1 cellular context compared by ENCODE assay signal in the genomic region with DNA sequence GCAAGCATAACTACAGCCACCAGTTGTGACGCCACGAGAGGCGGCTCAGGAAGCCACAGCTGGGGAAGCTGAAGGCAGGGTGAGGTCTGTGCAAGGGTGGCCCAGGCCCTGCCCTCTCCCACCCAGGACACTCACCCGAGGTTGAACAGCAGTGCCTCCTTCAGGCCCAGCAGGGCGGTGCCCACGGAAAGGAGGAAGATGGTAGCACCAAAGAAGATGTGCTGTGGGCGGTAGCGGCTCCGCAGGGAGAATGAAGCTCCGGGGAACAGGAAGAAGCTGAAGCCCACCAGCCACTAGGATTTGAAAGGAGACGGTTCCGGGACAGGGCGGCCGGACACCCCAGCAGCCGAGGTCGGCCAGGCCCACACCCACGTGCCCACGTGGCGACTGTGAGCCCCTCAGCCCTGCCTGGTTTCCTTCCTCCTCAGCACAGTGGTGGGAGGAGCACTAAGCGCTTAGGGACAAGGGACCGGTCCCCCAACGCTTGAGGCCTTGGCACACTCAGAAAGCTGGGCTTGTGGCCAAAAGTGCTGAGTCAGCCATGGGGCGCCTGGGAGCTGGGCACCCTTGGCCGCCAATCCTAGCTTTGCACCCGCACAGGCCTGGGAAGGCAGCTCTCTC.
TF ChIP-seq lines count a peak whose summit lies in the region.

No MANE protein-coding gene starts in this region.

TF ChIP-seq in K562, 482 proteins besides CTCF, POLR2A, EP300 and RAD21:
- TF ChIP-seq, protein P1, sequence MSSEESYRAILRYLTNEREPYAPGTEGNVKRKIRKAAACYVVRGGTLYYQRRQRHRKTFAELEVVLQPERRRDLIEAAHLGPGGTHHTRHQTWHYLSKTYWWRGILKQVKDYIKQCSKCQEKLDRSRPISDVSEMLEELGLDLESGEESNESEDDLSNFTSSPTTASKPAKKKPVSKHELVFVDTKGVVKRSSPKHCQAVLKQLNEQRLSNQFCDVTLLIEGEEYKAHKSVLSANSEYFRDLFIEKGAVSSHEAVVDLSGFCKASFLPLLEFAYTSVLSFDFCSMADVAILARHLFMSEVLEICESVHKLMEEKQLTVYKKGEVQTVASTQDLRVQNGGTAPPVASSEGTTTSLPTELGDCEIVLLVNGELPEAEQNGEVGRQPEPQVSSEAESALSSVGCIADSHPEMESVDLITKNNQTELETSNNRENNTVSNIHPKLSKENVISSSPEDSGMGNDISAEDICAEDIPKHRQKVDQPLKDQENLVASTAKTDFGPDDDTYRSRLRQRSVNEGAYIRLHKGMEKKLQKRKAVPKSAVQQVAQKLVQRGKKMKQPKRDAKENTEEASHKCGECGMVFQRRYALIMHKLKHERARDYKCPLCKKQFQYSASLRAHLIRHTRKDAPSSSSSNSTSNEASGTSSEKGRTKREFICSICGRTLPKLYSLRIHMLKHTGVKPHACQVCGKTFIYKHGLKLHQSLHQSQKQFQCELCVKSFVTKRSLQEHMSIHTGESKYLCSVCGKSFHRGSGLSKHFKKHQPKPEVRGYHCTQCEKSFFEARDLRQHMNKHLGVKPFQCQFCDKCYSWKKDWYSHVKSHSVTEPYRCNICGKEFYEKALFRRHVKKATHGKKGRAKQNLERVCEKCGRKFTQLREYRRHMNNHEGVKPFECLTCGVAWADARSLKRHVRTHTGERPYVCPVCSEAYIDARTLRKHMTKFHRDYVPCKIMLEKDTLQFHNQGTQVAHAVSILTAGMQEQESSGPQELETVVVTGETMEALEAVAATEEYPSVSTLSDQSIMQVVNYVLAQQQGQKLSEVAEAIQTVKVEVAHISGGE (CRISPR knock-in tag; IDR thresholded peaks at IDR 0.05): 0 out of 6 replicates have a peak, but pooled peaks of 1 of the 3 experiments have one; percentile 20
- 0 out of 2 replicates have a peak, but pooled peaks have one; percentile 21 for TF ChIP-seq EGR1 (conservative IDR thresholded peaks at IDR 0.05)
- 0 out of 4 replicates have a peak, but pooled peaks of 1 of the 2 experiments have one; percentile 16 for TF ChIP-seq MAZ (CRISPR knock-in tag; conservative IDR thresholded peaks at IDR 0.05 in 1 of 2, IDR thresholded peaks at IDR 0.05 in 1 of 2)
- TF ChIP-seq, protein P2, sequence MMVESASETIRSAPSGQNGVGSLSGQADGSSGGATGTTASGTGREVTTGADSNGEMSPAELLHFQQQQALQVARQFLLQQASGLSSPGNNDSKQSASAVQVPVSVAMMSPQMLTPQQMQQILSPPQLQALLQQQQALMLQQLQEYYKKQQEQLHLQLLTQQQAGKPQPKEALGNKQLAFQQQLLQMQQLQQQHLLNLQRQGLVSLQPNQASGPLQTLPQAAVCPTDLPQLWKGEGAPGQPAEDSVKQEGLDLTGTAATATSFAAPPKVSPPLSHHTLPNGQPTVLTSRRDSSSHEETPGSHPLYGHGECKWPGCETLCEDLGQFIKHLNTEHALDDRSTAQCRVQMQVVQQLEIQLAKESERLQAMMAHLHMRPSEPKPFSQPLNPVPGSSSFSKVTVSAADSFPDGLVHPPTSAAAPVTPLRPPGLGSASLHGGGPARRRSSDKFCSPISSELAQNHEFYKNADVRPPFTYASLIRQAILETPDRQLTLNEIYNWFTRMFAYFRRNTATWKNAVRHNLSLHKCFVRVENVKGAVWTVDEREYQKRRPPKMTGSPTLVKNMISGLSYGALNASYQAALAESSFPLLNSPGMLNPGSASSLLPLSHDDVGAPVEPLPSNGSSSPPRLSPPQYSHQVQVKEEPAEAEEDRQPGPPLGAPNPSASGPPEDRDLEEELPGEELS (CRISPR knock-in tag; IDR thresholded peaks at IDR 0.05; ENCODE audit: borderline replicate concordance): no peak
- no peak for TF ChIP-seq BHLHE40 (IDR thresholded peaks at IDR 0.05; ENCODE audit: low read length)
- TF ChIP-seq, protein P3, sequence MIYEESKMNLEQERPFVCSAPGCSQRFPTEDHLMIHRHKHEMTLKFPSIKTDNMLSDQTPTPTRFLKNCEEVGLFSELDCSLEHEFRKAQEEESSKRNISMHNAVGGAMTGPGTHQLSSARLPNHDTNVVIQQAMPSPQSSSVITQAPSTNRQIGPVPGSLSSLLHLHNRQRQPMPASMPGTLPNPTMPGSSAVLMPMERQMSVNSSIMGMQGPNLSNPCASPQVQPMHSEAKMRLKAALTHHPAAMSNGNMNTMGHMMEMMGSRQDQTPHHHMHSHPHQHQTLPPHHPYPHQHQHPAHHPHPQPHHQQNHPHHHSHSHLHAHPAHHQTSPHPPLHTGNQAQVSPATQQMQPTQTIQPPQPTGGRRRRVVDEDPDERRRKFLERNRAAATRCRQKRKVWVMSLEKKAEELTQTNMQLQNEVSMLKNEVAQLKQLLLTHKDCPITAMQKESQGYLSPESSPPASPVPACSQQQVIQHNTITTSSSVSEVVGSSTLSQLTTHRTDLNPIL (CRISPR knock-in tag; IDR thresholded peaks at IDR 0.05): no peak
- TF ChIP-seq MAFK (IDR thresholded peaks at IDR 0.05; ENCODE audit: low read length): peak; percentile 92
- no peak for TF ChIP-seq ZNF444 (CRISPR knock-in tag; IDR thresholded peaks at IDR 0.05)
- no peak for TF ChIP-seq ZNF699 (CRISPR knock-in tag; IDR thresholded peaks at IDR 0.05; ENCODE audit: insufficient replicate concordance)
- no peak for TF ChIP-seq NCOA6 (IDR thresholded peaks at IDR 0.05)
- TF ChIP-seq CCNT2 (IDR thresholded peaks at IDR 0.05; ENCODE audit: borderline replicate concordance, extremely low read depth, insufficient read length, low read depth, low read length): no peak
- peak; percentile 22; the same call in 1 of the 2 replicates for TF ChIP-seq POLR2G (IDR thresholded peaks at IDR 0.05; ENCODE audit: low read depth, low read length)
- TF ChIP-seq ZFP36 (IDR thresholded peaks at IDR 0.05; ENCODE audit: low read depth, low read length, partially characterized antibody): no peak
- no peak for TF ChIP-seq ERF (CRISPR knock-in tag; IDR thresholded peaks at IDR 0.05)
- TF ChIP-seq DACH1 (IDR thresholded peaks at IDR 0.05; ENCODE audit: partially characterized antibody): no peak
- TF ChIP-seq ZNF232 (CRISPR knock-in tag; IDR thresholded peaks at IDR 0.05): no peak
- peak; percentile 55; the same call in 1 of the 2 replicates for TF ChIP-seq NFE2 (IDR thresholded peaks at IDR 0.05; ENCODE audit: low read depth)
- TF ChIP-seq, protein P4, sequence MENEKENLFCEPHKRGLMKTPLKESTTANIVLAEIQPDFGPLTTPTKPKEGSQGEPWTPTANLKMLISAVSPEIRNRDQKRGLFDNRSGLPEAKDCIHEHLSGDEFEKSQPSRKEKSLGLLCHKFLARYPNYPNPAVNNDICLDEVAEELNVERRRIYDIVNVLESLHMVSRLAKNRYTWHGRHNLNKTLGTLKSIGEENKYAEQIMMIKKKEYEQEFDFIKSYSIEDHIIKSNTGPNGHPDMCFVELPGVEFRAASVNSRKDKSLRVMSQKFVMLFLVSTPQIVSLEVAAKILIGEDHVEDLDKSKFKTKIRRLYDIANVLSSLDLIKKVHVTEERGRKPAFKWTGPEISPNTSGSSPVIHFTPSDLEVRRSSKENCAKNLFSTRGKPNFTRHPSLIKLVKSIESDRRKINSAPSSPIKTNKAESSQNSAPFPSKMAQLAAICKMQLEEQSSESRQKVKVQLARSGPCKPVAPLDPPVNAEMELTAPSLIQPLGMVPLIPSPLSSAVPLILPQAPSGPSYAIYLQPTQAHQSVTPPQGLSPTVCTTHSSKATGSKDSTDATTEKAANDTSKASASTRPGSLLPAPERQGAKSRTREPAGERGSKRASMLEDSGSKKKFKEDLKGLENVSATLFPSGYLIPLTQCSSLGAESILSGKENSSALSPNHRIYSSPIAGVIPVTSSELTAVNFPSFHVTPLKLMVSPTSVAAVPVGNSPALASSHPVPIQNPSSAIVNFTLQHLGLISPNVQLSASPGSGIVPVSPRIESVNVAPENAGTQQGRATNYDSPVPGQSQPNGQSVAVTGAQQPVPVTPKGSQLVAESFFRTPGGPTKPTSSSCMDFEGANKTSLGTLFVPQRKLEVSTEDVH (IDR thresholded peaks at IDR 0.05; ENCODE audit: low read depth, partially characterized antibody): no peak
- TF ChIP-seq FOXA3 (CRISPR knock-in tag; conservative IDR thresholded peaks at IDR 0.05 in 1 of 2, IDR thresholded peaks at IDR 0.05 in 1 of 2): no peak
- TF ChIP-seq, protein P5, sequence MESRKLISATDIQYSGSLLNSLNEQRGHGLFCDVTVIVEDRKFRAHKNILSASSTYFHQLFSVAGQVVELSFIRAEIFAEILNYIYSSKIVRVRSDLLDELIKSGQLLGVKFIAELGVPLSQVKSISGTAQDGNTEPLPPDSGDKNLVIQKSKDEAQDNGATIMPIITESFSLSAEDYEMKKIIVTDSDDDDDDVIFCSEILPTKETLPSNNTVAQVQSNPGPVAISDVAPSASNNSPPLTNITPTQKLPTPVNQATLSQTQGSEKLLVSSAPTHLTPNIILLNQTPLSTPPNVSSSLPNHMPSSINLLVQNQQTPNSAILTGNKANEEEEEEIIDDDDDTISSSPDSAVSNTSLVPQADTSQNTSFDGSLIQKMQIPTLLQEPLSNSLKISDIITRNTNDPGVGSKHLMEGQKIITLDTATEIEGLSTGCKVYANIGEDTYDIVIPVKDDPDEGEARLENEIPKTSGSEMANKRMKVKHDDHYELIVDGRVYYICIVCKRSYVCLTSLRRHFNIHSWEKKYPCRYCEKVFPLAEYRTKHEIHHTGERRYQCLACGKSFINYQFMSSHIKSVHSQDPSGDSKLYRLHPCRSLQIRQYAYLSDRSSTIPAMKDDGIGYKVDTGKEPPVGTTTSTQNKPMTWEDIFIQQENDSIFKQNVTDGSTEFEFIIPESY (CRISPR knock-in tag; IDR thresholded peaks at IDR 0.05): peak; percentile 85
- no peak for TF ChIP-seq RBM17 (IDR thresholded peaks at IDR 0.05; ENCODE audit: borderline replicate concordance, low read depth, low read length)
- TF ChIP-seq, protein P6, sequence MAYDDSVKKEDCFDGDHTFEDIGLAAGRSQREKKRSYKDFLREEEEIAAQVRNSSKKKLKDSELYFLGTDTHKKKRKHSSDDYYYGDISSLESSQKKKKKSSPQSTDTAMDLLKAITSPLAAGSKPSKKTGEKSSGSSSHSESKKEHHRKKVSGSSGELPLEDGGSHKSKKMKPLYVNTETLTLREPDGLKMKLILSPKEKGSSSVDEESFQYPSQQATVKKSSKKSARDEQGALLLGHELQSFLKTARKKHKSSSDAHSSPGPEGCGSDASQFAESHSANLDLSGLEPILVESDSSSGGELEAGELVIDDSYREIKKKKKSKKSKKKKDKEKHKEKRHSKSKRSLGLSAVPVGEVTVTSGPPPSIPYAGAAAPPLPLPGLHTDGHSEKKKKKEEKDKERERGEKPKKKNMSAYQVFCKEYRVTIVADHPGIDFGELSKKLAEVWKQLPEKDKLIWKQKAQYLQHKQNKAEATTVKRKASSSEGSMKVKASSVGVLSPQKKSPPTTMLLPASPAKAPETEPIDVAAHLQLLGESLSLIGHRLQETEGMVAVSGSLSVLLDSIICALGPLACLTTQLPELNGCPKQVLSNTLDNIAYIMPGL (CRISPR knock-in tag; IDR thresholded peaks at IDR 0.05): no peak
- TF ChIP-seq, protein P7, sequence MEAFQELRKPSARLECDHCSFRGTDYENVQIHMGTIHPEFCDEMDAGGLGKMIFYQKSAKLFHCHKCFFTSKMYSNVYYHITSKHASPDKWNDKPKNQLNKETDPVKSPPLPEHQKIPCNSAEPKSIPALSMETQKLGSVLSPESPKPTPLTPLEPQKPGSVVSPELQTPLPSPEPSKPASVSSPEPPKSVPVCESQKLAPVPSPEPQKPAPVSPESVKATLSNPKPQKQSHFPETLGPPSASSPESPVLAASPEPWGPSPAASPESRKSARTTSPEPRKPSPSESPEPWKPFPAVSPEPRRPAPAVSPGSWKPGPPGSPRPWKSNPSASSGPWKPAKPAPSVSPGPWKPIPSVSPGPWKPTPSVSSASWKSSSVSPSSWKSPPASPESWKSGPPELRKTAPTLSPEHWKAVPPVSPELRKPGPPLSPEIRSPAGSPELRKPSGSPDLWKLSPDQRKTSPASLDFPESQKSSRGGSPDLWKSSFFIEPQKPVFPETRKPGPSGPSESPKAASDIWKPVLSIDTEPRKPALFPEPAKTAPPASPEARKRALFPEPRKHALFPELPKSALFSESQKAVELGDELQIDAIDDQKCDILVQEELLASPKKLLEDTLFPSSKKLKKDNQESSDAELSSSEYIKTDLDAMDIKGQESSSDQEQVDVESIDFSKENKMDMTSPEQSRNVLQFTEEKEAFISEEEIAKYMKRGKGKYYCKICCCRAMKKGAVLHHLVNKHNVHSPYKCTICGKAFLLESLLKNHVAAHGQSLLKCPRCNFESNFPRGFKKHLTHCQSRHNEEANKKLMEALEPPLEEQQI (IDR thresholded peaks at IDR 0.05): no peak
- no peak for TF ChIP-seq ZNF24 (IDR thresholded peaks at IDR 0.05)
- TF ChIP-seq LCOR (CRISPR knock-in tag; IDR thresholded peaks at IDR 0.05): no peak
- TF ChIP-seq MAFG (tag; conservative IDR thresholded peaks at IDR 0.05): peak; percentile 89
- TF ChIP-seq MAFF (IDR thresholded peaks at IDR 0.05; ENCODE audit: low read length): peak; percentile 76; the same call in 1 of the 2 replicates
- TF ChIP-seq BACH1 (tag; IDR thresholded peaks at IDR 0.05): peak; percentile 66
- TF ChIP-seq, protein P8, sequence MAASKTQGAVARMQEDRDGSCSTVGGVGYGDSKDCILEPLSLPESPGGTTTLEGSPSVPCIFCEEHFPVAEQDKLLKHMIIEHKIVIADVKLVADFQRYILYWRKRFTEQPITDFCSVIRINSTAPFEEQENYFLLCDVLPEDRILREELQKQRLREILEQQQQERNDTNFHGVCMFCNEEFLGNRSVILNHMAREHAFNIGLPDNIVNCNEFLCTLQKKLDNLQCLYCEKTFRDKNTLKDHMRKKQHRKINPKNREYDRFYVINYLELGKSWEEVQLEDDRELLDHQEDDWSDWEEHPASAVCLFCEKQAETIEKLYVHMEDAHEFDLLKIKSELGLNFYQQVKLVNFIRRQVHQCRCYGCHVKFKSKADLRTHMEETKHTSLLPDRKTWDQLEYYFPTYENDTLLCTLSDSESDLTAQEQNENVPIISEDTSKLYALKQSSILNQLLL (CRISPR knock-in tag; IDR thresholded peaks at IDR 0.05; ENCODE audit: borderline replicate concordance): no peak
- TF ChIP-seq C11orf30 (IDR thresholded peaks at IDR 0.05; ENCODE audit: low read depth): peak; percentile 95
- no peak for TF ChIP-seq NFE2L1 (tag; IDR thresholded peaks at IDR 0.05; ENCODE audit: borderline replicate concordance, low read depth)
- 0 out of 2 replicates have a peak, but pooled peaks have one; percentile 30 for TF ChIP-seq GATAD2A (IDR thresholded peaks at IDR 0.05)
- no peak for TF ChIP-seq SOX6 (IDR thresholded peaks at IDR 0.05)
- no peak for TF ChIP-seq ZNF121 (CRISPR knock-in tag; conservative IDR thresholded peaks at IDR 0.05)
- TF ChIP-seq, protein P9, sequence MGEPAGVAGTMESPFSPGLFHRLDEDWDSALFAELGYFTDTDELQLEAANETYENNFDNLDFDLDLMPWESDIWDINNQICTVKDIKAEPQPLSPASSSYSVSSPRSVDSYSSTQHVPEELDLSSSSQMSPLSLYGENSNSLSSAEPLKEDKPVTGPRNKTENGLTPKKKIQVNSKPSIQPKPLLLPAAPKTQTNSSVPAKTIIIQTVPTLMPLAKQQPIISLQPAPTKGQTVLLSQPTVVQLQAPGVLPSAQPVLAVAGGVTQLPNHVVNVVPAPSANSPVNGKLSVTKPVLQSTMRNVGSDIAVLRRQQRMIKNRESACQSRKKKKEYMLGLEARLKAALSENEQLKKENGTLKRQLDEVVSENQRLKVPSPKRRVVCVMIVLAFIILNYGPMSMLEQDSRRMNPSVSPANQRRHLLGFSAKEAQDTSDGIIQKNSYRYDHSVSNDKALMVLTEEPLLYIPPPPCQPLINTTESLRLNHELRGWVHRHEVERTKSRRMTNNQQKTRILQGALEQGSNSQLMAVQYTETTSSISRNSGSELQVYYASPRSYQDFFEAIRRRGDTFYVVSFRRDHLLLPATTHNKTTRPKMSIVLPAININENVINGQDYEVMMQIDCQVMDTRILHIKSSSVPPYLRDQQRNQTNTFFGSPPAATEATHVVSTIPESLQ (CRISPR knock-in tag; IDR thresholded peaks at IDR 0.05): no peak
- TF ChIP-seq ZNF316 (IDR thresholded peaks at IDR 0.05): peak; percentile 96
